15 cellular contexts compared by ENCODE assay signal in the genomic region with DNA sequence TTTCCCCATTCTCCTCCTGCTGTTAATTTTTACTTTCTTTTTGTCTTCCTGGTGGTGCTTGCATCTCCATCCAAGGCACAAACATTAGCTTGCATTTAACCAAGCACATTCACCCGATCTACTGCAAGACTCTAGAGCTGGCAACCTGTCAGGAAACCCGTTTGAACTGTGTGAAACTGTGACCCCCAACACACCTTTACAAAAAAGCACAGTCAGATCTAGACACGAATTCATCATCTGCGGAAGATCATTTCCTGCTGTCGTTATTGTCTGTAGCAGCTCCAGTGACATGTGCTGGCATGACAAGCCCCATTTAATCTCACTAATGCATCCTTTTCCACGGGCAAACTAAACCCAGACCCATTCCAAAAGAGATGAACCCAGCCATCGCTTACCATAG.
DNase-seq lines count a peak whose midpoint lies in the region; ATAC-seq and TF ChIP-seq lines count a peak whose summit lies in the region.
"Had no signal": no experiment of that assay in that cellular context is flagged by ENCODE, and none has a peak within 500 bp of the region (broad histone marks: within the 10 kb centered on the region; RNA-seq: fewer than 3 reads in every experiment).

No MANE protein-coding gene starts in this region.

- TF ChIP-seq CTCF in neural cell (IDR thresholded peaks at IDR 0.05; ENCODE audit: poor library complexity, severe bottlenecking) = no peak

- H3K4me1 Mint-ChIP-seq in T-helper 2 cell treated with Interferon-gamma antibody and Interleukin-4, amounts not matched to agents 5 μg/mL and 100 μg/mL, for 36 hours (ENCODE audit: low read depth) = peaks cover 6% of the 10 kb centered on the region

- no peak for TF ChIP-seq RAD21 in neural cell (conservative IDR thresholded peaks at IDR 0.05)

- H3K9me3 Mint-ChIP-seq in activated naive CD4-positive, alpha-beta T cell treated with anti-CD3 and anti-CD28 coated beads, Interleukin-2, amount 50 U/mL, for 72 hours = peaks cover 18 to 23% of the 10 kb centered on the region in 2 donors
- H3K9me3 Mint-ChIP-seq in T-helper 2 cell treated with Interferon-gamma antibody and Interleukin-4, amounts not matched to agents 5 μg/mL and 100 μg/mL, for 36 hours = peaks cover 19% of the 10 kb centered on the region

- H3K4me2 ChIP-seq in neural cell (ENCODE audit: low read length) = no peak overlapping the region

- H3K36me3 Mint-ChIP-seq in activated naive CD4-positive, alpha-beta T cell treated with anti-CD3 and anti-CD28 coated beads, Interleukin-2, amount 50 U/mL, for 72 hours = peaks cover 0 to 13% of the 10 kb centered on the region in 2 donors
- H3K36me3 Mint-ChIP-seq in T-helper 2 cell treated with Interferon-gamma antibody and Interleukin-4, amounts not matched to agents 5 μg/mL and 100 μg/mL, for 36 hours (ENCODE audit: low read depth) = peaks cover 2% of the 10 kb centered on the region

- ATAC-seq in activated CD4-positive, CD25-positive, alpha-beta regulatory T cell treated with anti-CD3 and anti-CD28 coated beads, Interleukin-2, amount 50 U/mL, for 24 hours = peak; percentile 67 to 84
- ATAC-seq in activated naive CD4-positive, alpha-beta T cell treated with anti-CD3 and anti-CD28 coated beads, Interleukin-2, amount 50 U/mL, for 72 hours = peak; percentile 72 to 88

- TF ChIP-seq EP300 in neural cell (conservative IDR thresholded peaks at IDR 0.05; ENCODE audit: poor library complexity, severe bottlenecking) = no peak

- no peaks in the 10 kb centered on the region for H4K20me1 ChIP-seq in neural cell (ENCODE audit: insufficient read depth)

- H3K27me3 ChIP-seq in neural cell (ENCODE audit: insufficient read depth, low read depth, low read length) = no peaks in the 10 kb centered on the region

- H3K4me3 ChIP-seq in neural cell (ENCODE audit: low read length) = no peak overlapping the region

- peak overlapping the region in 1 of 2 donors; percentile 37 for H3K27ac Mint-ChIP-seq in activated naive CD4-positive, alpha-beta T cell treated with anti-CD3 and anti-CD28 coated beads, Interleukin-2, amount 50 U/mL, for 72 hours
- H3K27ac Mint-ChIP-seq in T-helper 2 cell treated with Interferon-gamma antibody and Interleukin-4, amounts not matched to agents 5 μg/mL and 100 μg/mL, for 36 hours = peak overlapping the region; percentile 62

- no peaks in the 10 kb centered on the region for H3F3A ChIP-seq in neural cell (ENCODE audit: insufficient read depth, low read length, poor library complexity, severe bottlenecking)

- DNase-seq in activated CD4-positive, CD25-positive, alpha-beta regulatory T cell (lab: John Stamatoyannopoulos, UW) = no peak
- peak in 1 of 2 donors; percentile 7 for DNase-seq in activated naive CD4-positive, alpha-beta T cell treated with anti-CD3 and anti-CD28 coated beads, Interleukin-2, amount 50 U/mL, for 72 hours (ENCODE audit: low spot score in 2 of 2)
- no peak for DNase-seq in activated naive CD4-positive, alpha-beta T cell treated with anti-CD3 and anti-CD28 coated beads, Interleukin-2, amount 50 U/mL, for 16 hours
- DNase-seq in T-helper 2 cell treated with Interferon-gamma antibody and Interleukin-4, amounts not matched to agents 5 μg/mL and 100 μg/mL, for 36 hours (ENCODE audit: low spot score) = no peak
- DNase-seq in NOMO-1 treated with dmso at 0.1 percent for 144 hours (lab: John Stamatoyannopoulos, UW; ENCODE audit: unreplicated experiment) (no peak), UCSD-AML1 (lab: John Stamatoyannopoulos, UW; ENCODE audit: unreplicated experiment) (no peak)
- DNase-seq: C1 segment of cervical spinal cord, DMS53, HCEC 1CT, NCI-H1417 treated with DMSO at 0.1 percent for 48 hours, NCI-H2029 treated with DMSO at 0.1 percent for 48 hours, NCI-H2227 treated with DMSO at 0.1 percent for 48 hours, NCI-H526 treated with DMSO at 0.1 percent for 48 hours had no signal

- peak overlapping the region; percentile 64 for H3K4me3 Mint-ChIP-seq in T-helper 2 cell treated with Interferon-gamma antibody and Interleukin-4, amounts not matched to agents 5 μg/mL and 100 μg/mL, for 36 hours

- H3K36me3 ChIP-seq in neural cell (ENCODE audit: insufficient read depth, low read length) = no peaks in the 10 kb centered on the region

- H3K9me2 ChIP-seq in neural cell (ENCODE audit: insufficient read depth, low read length) = no peaks in the 10 kb centered on the region

- no peaks in the 10 kb centered on the region for H3K79me2 ChIP-seq in neural cell (replicated peaks; ENCODE audit: insufficient read depth, low read length)

- no peak overlapping the region for H3K9ac ChIP-seq in neural cell (ENCODE audit: low read length)

- no peak overlapping the region for H2AFZ ChIP-seq in neural cell (ENCODE audit: low read depth, low read length)

- H3K27ac ChIP-seq in neural cell (ENCODE audit: low read length) = no peak overlapping the region

- H3K27me3 Mint-ChIP-seq in T-helper 2 cell treated with Interferon-gamma antibody and Interleukin-4, amounts not matched to agents 5 μg/mL and 100 μg/mL, for 36 hours (ENCODE audit: low read depth) = peaks cover 3% of the 10 kb centered on the region

- H3K9me3 ChIP-seq in neural cell (ENCODE audit: low read length) = no peaks in the 10 kb centered on the region

TF ChIP-seq in neural cell, 6 proteins besides CTCF, POLR2A, EP300 and RAD21:
- TF ChIP-seq POLR2AphosphoS5 (IDR thresholded peaks at IDR 0.05) (peak; percentile 19), EZH2 (IDR thresholded peaks at IDR 0.05; ENCODE audit: borderline replicate concordance, insufficient read depth, low read length, poor library complexity, severe bottlenecking) (no peak)
